1 cellular context compared by ENCODE assay signal in genomic region chr2:117056376-117056748, GRCh38.
TF ChIP-seq lines count a peak whose summit lies in the region.

No MANE protein-coding gene starts in this region.

TF ChIP-seq in SK-N-SH, 30 proteins besides CTCF, POLR2A, EP300 and RAD21 (continued from another document):
- TF ChIP-seq, protein P1, sequence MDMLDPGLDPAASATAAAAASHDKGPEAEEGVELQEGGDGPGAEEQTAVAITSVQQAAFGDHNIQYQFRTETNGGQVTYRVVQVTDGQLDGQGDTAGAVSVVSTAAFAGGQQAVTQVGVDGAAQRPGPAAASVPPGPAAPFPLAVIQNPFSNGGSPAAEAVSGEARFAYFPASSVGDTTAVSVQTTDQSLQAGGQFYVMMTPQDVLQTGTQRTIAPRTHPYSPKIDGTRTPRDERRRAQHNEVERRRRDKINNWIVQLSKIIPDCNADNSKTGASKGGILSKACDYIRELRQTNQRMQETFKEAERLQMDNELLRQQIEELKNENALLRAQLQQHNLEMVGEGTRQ (IDR thresholded peaks at IDR 0.05; ENCODE audit: borderline replicate concordance, low read depth, low read length) = no peak
